Comparison of ENCODE assay signal across 10 cellular contexts in genomic region chr2:36450466-36451196, GRCh38.
DNase-seq lines count a peak whose midpoint lies in the region; ATAC-seq, FAIRE-seq and TF ChIP-seq lines count a peak whose summit lies in the region.
"Had no signal": no experiment of that assay in that cellular context is flagged by ENCODE, and none has a peak within 500 bp of the region (broad histone marks: within the 10 kb centered on the region; RNA-seq: fewer than 3 reads in every experiment).

No MANE protein-coding gene starts in this region.

- peak; percentile 72 for DNase-seq in HFF-Myc (ENCODE audit: extremely low read depth, low read depth)
- peak; percentile 60 for DNase-seq in bronchial epithelial cell (ENCODE audit: low read depth)
- DNase-seq in kidney epithelial cell (ENCODE audit: low read depth) = peak; percentile 60
- DNase-seq in thoracic aorta (ENCODE audit: low spot score) = no peak
- no peak for DNase-seq in activated CD4-positive, alpha-beta T cell treated with anti-CD3 and anti-CD28 coated beads, Interleukin-2, amount 50 U/mL, for 48 hours
- no peak for DNase-seq in caudate nucleus (lab: John Stamatoyannopoulos, UW)
- DNase-seq: activated CD8-positive, alpha-beta memory T cell treated with anti-CD3 and anti-CD28 coated beads, Interleukin-2, amount 50 U/mL, for 48 hours; effector CD4-positive, alpha-beta T cell had no signal

- H3K36me3 ChIP-seq in bronchial epithelial cell (ENCODE audit: control insufficient read depth, insufficient read depth, low read length) (peaks cover 2% of the 10 kb centered on the region), kidney epithelial cell (ENCODE audit: control insufficient read depth, insufficient read depth, low read length) (no peaks in the 10 kb centered on the region), thoracic aorta (no peaks in the 10 kb centered on the region)

- H3K27ac ChIP-seq in thoracic aorta = peak overlapping the region; percentile 83 to 87
- H3K27ac ChIP-seq in caudate nucleus (ENCODE audit: low read depth, low read length) = no peak overlapping the region

- no peak for FAIRE-seq in bronchial epithelial cell (lab: Jason Lieb, UNC)

- H3K4me1 ChIP-seq in thoracic aorta (ENCODE audit: control insufficient read depth in 1 of 2, low read depth in 2 of 2) = peaks cover 68 to 98% of the 10 kb centered on the region in 2 donors

- TF ChIP-seq CTCF in HFF-Myc (IDR thresholded peaks at IDR 0.05; ENCODE audit: low read depth, low read length, missing control alignments) (no peak), bronchial epithelial cell (IDR thresholded peaks at IDR 0.05; ENCODE audit: insufficient read depth, low read length, severe bottlenecking) (no peak), kidney epithelial cell (IDR thresholded peaks at IDR 0.05; ENCODE audit: insufficient read depth, low read length, poor library complexity, severe bottlenecking) (no peak), thoracic aorta (IDR thresholded peaks at IDR 0.05) (no peak)

- no peak for ATAC-seq in thoracic aorta (ENCODE audit: insufficient number of reproducible peaks, low FRiP score, low read depth)
- no peak for ATAC-seq in GM21737 (IDR thresholded peaks at IDR 0.05; ENCODE audit: unreplicated experiment)
- ATAC-seq in HG03432 (IDR thresholded peaks at IDR 0.05; ENCODE audit: unreplicated experiment) = no peak

- H3K9me3 ChIP-seq in thoracic aorta = no peaks in the 10 kb centered on the region

- H3K27me3 ChIP-seq in bronchial epithelial cell (ENCODE audit: control insufficient read depth, insufficient read depth, low read length) (no peaks in the 10 kb centered on the region), kidney epithelial cell (ENCODE audit: control insufficient read depth, insufficient read depth, low read length) (no peaks in the 10 kb centered on the region), thoracic aorta (replicated peaks; ENCODE audit: insufficient read depth) (no peaks in the 10 kb centered on the region)

- H3K4me3 ChIP-seq in HFF-Myc (replicated peaks; ENCODE audit: low read depth, low read length) = no peak overlapping the region
- H3K4me3 ChIP-seq in bronchial epithelial cell (ENCODE audit: low read depth, low read length) = no peak overlapping the region
- no peak overlapping the region for H3K4me3 ChIP-seq in kidney epithelial cell (ENCODE audit: low read depth, low read length)
- H3K4me3 ChIP-seq in thoracic aorta = peak overlapping the region; percentile 8

Comparison
In these comparisons a context has a peak if more than half of its experiments do, and no peak if none do; other contexts are left out.
1. DNase-seq: peak in HFF-Myc (single experiment), bronchial epithelial cell (single experiment) and kidney epithelial cell (single experiment); none in thoracic aorta (single experiment), activated CD4-positive, alpha-beta T cell treated with anti-CD3 and anti-CD28 coated beads, Interleukin-2, amount 50 U/mL, for 48 hours (0 of 2) and caudate nucleus (0 of 61).